In genomic region chr18:21851327-21851961, GRCh38 we compare ENCODE assay signal across 10 cellular contexts.
DNase-seq lines count a peak whose midpoint lies in the region; ATAC-seq and TF ChIP-seq lines count a peak whose summit lies in the region.
"Had no signal": no experiment of that assay in that cellular context is flagged by ENCODE, and none has a peak within 500 bp of the region (broad histone marks: within the 10 kb centered on the region; RNA-seq: fewer than 3 reads in every experiment).

No MANE protein-coding gene starts in this region.

- no peak overlapping the region for H3K4me3 Mint-ChIP-seq in stimulated activated naive CD8-positive, alpha-beta T cell treated with anti-CD3 and anti-CD28 coated beads, Interleukin-15, amount 100 ng/mL, for 72 hours
- no peak overlapping the region for H3K4me3 Mint-ChIP-seq in activated CD8-positive, alpha-beta memory T cell treated with anti-CD3 and anti-CD28 coated beads, Interleukin-2, amount 10 ng/mL, durations not matched to agents 7 days and 5 days

- H3K9me3 Mint-ChIP-seq in stimulated activated naive CD8-positive, alpha-beta T cell treated with anti-CD3 and anti-CD28 coated beads, Interleukin-15, amount 100 ng/mL, for 72 hours = no peaks in the 10 kb centered on the region
- H3K9me3 Mint-ChIP-seq in activated CD8-positive, alpha-beta memory T cell treated with anti-CD3 and anti-CD28 coated beads, Interleukin-2, amount 10 ng/mL, durations not matched to agents 7 days and 5 days (ENCODE audit: low read depth) = no peaks in the 10 kb centered on the region
- H3K9me3 Mint-ChIP-seq: naive thymus-derived CD4-positive, alpha-beta T cell had no signal

- H3K36me3 Mint-ChIP-seq in activated CD8-positive, alpha-beta memory T cell treated with anti-CD3 and anti-CD28 coated beads, Interleukin-2, amount 10 ng/mL, durations not matched to agents 7 days and 5 days = peaks cover 13% of the 10 kb centered on the region

- H3K27me3 Mint-ChIP-seq in stimulated activated naive CD8-positive, alpha-beta T cell treated with anti-CD3 and anti-CD28 coated beads, Interleukin-15, amount 100 ng/mL, for 72 hours = no peaks in the 10 kb centered on the region
- H3K27me3 Mint-ChIP-seq in activated CD8-positive, alpha-beta memory T cell treated with anti-CD3 and anti-CD28 coated beads, Interleukin-2, amount 10 ng/mL, durations not matched to agents 7 days and 5 days = no peaks in the 10 kb centered on the region
- H3K27me3 Mint-ChIP-seq: naive thymus-derived CD4-positive, alpha-beta T cell had no signal

- H3K4me1 Mint-ChIP-seq in stimulated activated naive CD8-positive, alpha-beta T cell treated with anti-CD3 and anti-CD28 coated beads, Interleukin-15, amount 100 ng/mL, for 72 hours = peaks cover 13% of the 10 kb centered on the region
- peaks cover 12% of the 10 kb centered on the region for H3K4me1 Mint-ChIP-seq in activated CD8-positive, alpha-beta memory T cell treated with anti-CD3 and anti-CD28 coated beads, Interleukin-2, amount 10 ng/mL, durations not matched to agents 7 days and 5 days

- CTCF ChIA-PET in activated CD8-positive, alpha-beta memory T cell treated with anti-CD3 and anti-CD28 coated beads, Interleukin-2, amount 10 ng/mL, durations not matched to agents 7 days and 5 days (lab: Charles Lee) = no interaction called here

- no peak overlapping the region for H3K27ac Mint-ChIP-seq in stimulated activated naive CD8-positive, alpha-beta T cell treated with anti-CD3 and anti-CD28 coated beads, Interleukin-15, amount 100 ng/mL, for 72 hours
- no peak overlapping the region for H3K27ac Mint-ChIP-seq in activated CD8-positive, alpha-beta memory T cell treated with anti-CD3 and anti-CD28 coated beads, Interleukin-2, amount 10 ng/mL, durations not matched to agents 7 days and 5 days

- TF ChIP-seq POLR2A in GM18505 (IDR thresholded peaks at IDR 0.05; ENCODE audit: borderline replicate concordance, extremely low read depth, insufficient read depth, insufficient read length) = no peak

- ATAC-seq in stimulated activated naive CD8-positive, alpha-beta T cell treated with anti-CD3 and anti-CD28 coated beads, Interleukin-15, amount 100 ng/mL, for 72 hours = no peak
- no peak for ATAC-seq in GM18505 (IDR thresholded peaks at IDR 0.05; ENCODE audit: unreplicated experiment)
- ATAC-seq in activated CD8-positive, alpha-beta memory T cell treated with anti-CD3 and anti-CD28 coated beads, Interleukin-2, amount 10 ng/mL, durations not matched to agents 7 days and 5 days = no peak
- ATAC-seq: naive thymus-derived CD4-positive, alpha-beta T cell had no signal

- peak; percentile 37 for TF ChIP-seq CTCF in fibroblast of villous mesenchyme (IDR thresholded peaks at IDR 0.05; ENCODE audit: insufficient read depth, low read depth, low read length)

- H3K4me3 ChIP-seq in fibroblast of villous mesenchyme (ENCODE audit: low read depth, low read length) = no peak overlapping the region
- H3K4me3 ChIP-seq: stomach had no signal

- peak; percentile 25 for DNase-seq in NCI-H82 (lab: John Stamatoyannopoulos, UW)
- no peak for DNase-seq in NCI-H82 treated with DMSO at 0.1 percent for 48 hours (lab: John Stamatoyannopoulos, UW; ENCODE audit: unreplicated experiment)
- DNase-seq in OCI-M1 (lab: John Stamatoyannopoulos, UW) = peak; percentile 63
- peak; percentile 44 for DNase-seq in fibroblast of villous mesenchyme (ENCODE audit: low read depth)
- peak; percentile 71 for DNase-seq in superior temporal gyrus (ENCODE audit: extremely low spot score)
- no peak for DNase-seq in stimulated activated naive CD8-positive, alpha-beta T cell treated with anti-CD3 and anti-CD28 coated beads, Interleukin-15, amount 100 ng/mL, for 72 hours
- no peak for DNase-seq in activated CD8-positive, alpha-beta memory T cell treated with anti-CD3 and anti-CD28 coated beads, Interleukin-2, amount 10 ng/mL, durations not matched to agents 7 days and 5 days
- DNase-seq: stomach had no signal

Comparison
In these comparisons a context has a peak if more than half of its experiments do, and no peak if none do; other contexts are left out.
1. DNase-seq: peak in NCI-H82 (single experiment), OCI-M1 (single experiment), fibroblast of villous mesenchyme (single experiment) and superior temporal gyrus (single experiment); none in NCI-H82 treated with DMSO at 0.1 percent for 48 hours (single experiment), stimulated activated naive CD8-positive, alpha-beta T cell treated with anti-CD3 and anti-CD28 coated beads, Interleukin-15, amount 100 ng/mL, for 72 hours (0 of 2) and activated CD8-positive, alpha-beta memory T cell treated with anti-CD3 and anti-CD28 coated beads, Interleukin-2, amount 10 ng/mL, durations not matched to agents 7 days and 5 days (single experiment).